29 cellular contexts compared by ENCODE assay signal in genomic region chr14:76615331-76615730, GRCh38.
"Had no signal": no experiment of that assay in that cellular context is flagged by ENCODE, and none has a peak within 500 bp of the region (broad histone marks: within the 10 kb centered on the region; RNA-seq: fewer than 3 reads in every experiment).

No MANE protein-coding gene starts in this region.

- H3K27ac ChIP-seq: gastroesophageal sphincter, heart left ventricle, hepatocyte, lower lobe of right lung, neutrophil, pancreas, right lobe of liver, stomach, thyroid gland, vagina had no signal

- H3K9me3 ChIP-seq: neutrophil, right lobe of liver, thyroid gland had no signal

- H3K4me3 ChIP-seq: gastroesophageal sphincter, heart left ventricle, hepatocyte, lower lobe of right lung, mucosa of descending colon, pancreas, right lobe of liver, smooth muscle cell, stomach, thyroid gland, vagina had no signal

- H3K36me3 ChIP-seq: gastroesophageal sphincter, heart left ventricle, lower lobe of right lung, neutrophil, pancreas, right lobe of liver, stomach, thyroid gland, vagina had no signal

- ATAC-seq: effector memory CD8-positive, alpha-beta T cell; esophagus mucosa; gastroesophageal sphincter; heart left ventricle; left ventricle myocardium superior; lower lobe of right lung; mucosa of descending colon; natural killer cell treated with Interleukin-12 subunit alpha and Interleukin-12 subunit beta and Interleukin-15 and Interleukin-18, amount 100 ng/mL, for 72 hours; pancreas; right lobe of liver had no signal

- H2AFZ ChIP-seq: hepatocyte had no signal

- H3K27ac Mint-ChIP-seq: effector memory CD8-positive, alpha-beta T cell; mesothelial cell of epicardium; naive B cell; natural killer cell treated with Interleukin-12 subunit alpha and Interleukin-12 subunit beta and Interleukin-15 and Interleukin-18, amount 100 ng/mL, for 72 hours had no signal

- H3K79me2 ChIP-seq: hepatocyte had no signal

- H3K4me1 Mint-ChIP-seq: mesothelial cell of epicardium, naive B cell had no signal

- H3K4me3 Mint-ChIP-seq: effector memory CD8-positive, alpha-beta T cell; mesothelial cell of epicardium; naive B cell; natural killer cell treated with Interleukin-12 subunit alpha and Interleukin-12 subunit beta and Interleukin-15 and Interleukin-18, amount 100 ng/mL, for 72 hours; neural crest cell had no signal

- H3K4me2 ChIP-seq: hepatocyte, smooth muscle cell had no signal

- H3K36me3 Mint-ChIP-seq: naive B cell had no signal

- H3K27me3 ChIP-seq: heart left ventricle, pancreas, right lobe of liver, stomach, thyroid gland, vagina had no signal

- DNase-seq: cortex of kidney; effector memory CD8-positive, alpha-beta T cell; foreskin fibroblast; heart left ventricle; left ventricle myocardium superior; lower lobe of right lung; mesenchymal stem cell; mucosa of descending colon; naive B cell; pancreas; retina; right lobe of liver; stimulated activated CD4-positive, alpha-beta T cell treated with anti-CD3 and anti-CD28 coated beads, Interleukin-12 subunit alpha, Interleukin-12 subunit beta, amount 100 ng/mL, for 4 hours; stimulated activated CD4-positive, alpha-beta T cell treated with anti-CD3 and anti-CD28 coated beads, Interleukin-1b, Interleukin-23, amount 100 ng/mL, for 48 hours; stimulated activated CD4-positive, alpha-beta T cell treated with anti-CD3 and anti-CD28 coated beads, Interleukin-4, amount 100 ng/mL, for 1 hour; stimulated activated CD8-positive, alpha-beta memory T cell treated with anti-CD3 and anti-CD28 coated beads, Interleukin-4, amount 100 ng/mL, for 48 hours; stimulated activated naive CD4-positive, alpha-beta T cell treated with Interleukin-2 at 50 U/mL for 16 hours; stomach; thyroid gland; trophoblast cell had no signal

- H3K4me1 ChIP-seq: gastroesophageal sphincter, heart left ventricle, lower lobe of right lung, pancreas, right lobe of liver, stomach, thyroid gland, vagina had no signal
